10 cellular contexts compared by ENCODE assay signal in genomic region chr17:78474631-78475146, GRCh38.
DNase-seq lines count a peak whose midpoint lies in the region; ATAC-seq and FAIRE-seq lines count a peak whose summit lies in the region.
"Had no signal": no experiment of that assay in that cellular context is flagged by ENCODE, and none has a peak within 500 bp of the region (broad histone marks: within the 10 kb centered on the region; RNA-seq: fewer than 3 reads in every experiment).

No MANE protein-coding gene starts in this region.

- no peak overlapping the region for H3K9ac ChIP-seq in BLaER1

- DNase-seq in GM19239 (ENCODE audit: insufficient read length, low spot score) (peak; percentile 63), midbrain (lab: John Stamatoyannopoulos, UW) (no peak), mesenteric fat pad (ENCODE audit: low spot score) (no peak), NCI-H146 treated with DMSO at 0.1 percent for 48 hours (lab: John Stamatoyannopoulos, UW; ENCODE audit: unreplicated experiment) (no peak)
- DNase-seq in activated naive CD8-positive, alpha-beta T cell treated with anti-CD3 and anti-CD28 coated beads, Interleukin-2, amount 10 ng/mL, durations not matched to agents 7 days and 5 days: no peak
- DNase-seq in activated T-helper 2 cell treated with anti-CD3 and anti-CD28 coated beads, Interferon-gamma antibody, Interleukin-2, Interleukin-4, amounts not matched to agents 10 μg/mL and 5 μg/mL and 100 μg/mL, durations not matched to agents 14 hours and 24 hours and 36 hours (ENCODE audit: low spot score): no peak
- DNase-seq: NCI-H1436 treated with DMSO at 0.1 percent for 48 hours had no signal

- no peaks in the 10 kb centered on the region for H3K36me3 Mint-ChIP-seq in activated naive CD8-positive, alpha-beta T cell treated with anti-CD3 and anti-CD28 coated beads, Interleukin-2, amount 10 ng/mL, durations not matched to agents 7 days and 5 days
- no peaks in the 10 kb centered on the region for H3K36me3 Mint-ChIP-seq in activated T-helper 2 cell treated with anti-CD3 and anti-CD28 coated beads, Interferon-gamma antibody, Interleukin-2, Interleukin-4, amounts not matched to agents 10 μg/mL and 5 μg/mL and 100 μg/mL, durations not matched to agents 14 hours and 24 hours and 36 hours (ENCODE audit: low read depth)
- H3K36me3 Mint-ChIP-seq: naive thymus-derived CD8-positive, alpha-beta T cell had no signal

- H3K4me3 ChIP-seq in BLaER1: no peak overlapping the region

- no peaks in the 10 kb centered on the region for H3K9me3 Mint-ChIP-seq in activated naive CD8-positive, alpha-beta T cell treated with anti-CD3 and anti-CD28 coated beads, Interleukin-2, amount 10 ng/mL, durations not matched to agents 7 days and 5 days
- no peaks in the 10 kb centered on the region for H3K9me3 Mint-ChIP-seq in activated T-helper 2 cell treated with anti-CD3 and anti-CD28 coated beads, Interferon-gamma antibody, Interleukin-2, Interleukin-4, amounts not matched to agents 10 μg/mL and 5 μg/mL and 100 μg/mL, durations not matched to agents 14 hours and 24 hours and 36 hours
- H3K9me3 Mint-ChIP-seq: naive thymus-derived CD8-positive, alpha-beta T cell had no signal

- H3K4me2 ChIP-seq in BLaER1: peak overlapping the region; percentile 81

- H3K27me3 Mint-ChIP-seq in activated naive CD8-positive, alpha-beta T cell treated with anti-CD3 and anti-CD28 coated beads, Interleukin-2, amount 10 ng/mL, durations not matched to agents 7 days and 5 days: peaks cover 3% of the 10 kb centered on the region
- peaks cover 4% of the 10 kb centered on the region for H3K27me3 Mint-ChIP-seq in activated T-helper 2 cell treated with anti-CD3 and anti-CD28 coated beads, Interferon-gamma antibody, Interleukin-2, Interleukin-4, amounts not matched to agents 10 μg/mL and 5 μg/mL and 100 μg/mL, durations not matched to agents 14 hours and 24 hours and 36 hours (ENCODE audit: low read depth)

- ATAC-seq in HG03064 (IDR thresholded peaks at IDR 0.05; ENCODE audit: low read depth, unreplicated experiment): peak; percentile 60
- peak; percentile 45 for ATAC-seq in activated naive CD8-positive, alpha-beta T cell treated with anti-CD3 and anti-CD28 coated beads, Interleukin-2, amount 10 ng/mL, durations not matched to agents 7 days and 5 days (ENCODE audit: low read depth)
- ATAC-seq: naive thymus-derived CD8-positive, alpha-beta T cell had no signal

- FAIRE-seq in GM19239 (lab: Jason Lieb, UNC): peak; percentile 91

- no peak overlapping the region for H3K4me3 Mint-ChIP-seq in activated naive CD8-positive, alpha-beta T cell treated with anti-CD3 and anti-CD28 coated beads, Interleukin-2, amount 10 ng/mL, durations not matched to agents 7 days and 5 days
- no peak overlapping the region for H3K4me3 Mint-ChIP-seq in activated T-helper 2 cell treated with anti-CD3 and anti-CD28 coated beads, Interferon-gamma antibody, Interleukin-2, Interleukin-4, amounts not matched to agents 10 μg/mL and 5 μg/mL and 100 μg/mL, durations not matched to agents 14 hours and 24 hours and 36 hours (ENCODE audit: low read depth)

- peak overlapping the region; percentile 4 for H3K27ac Mint-ChIP-seq in activated naive CD8-positive, alpha-beta T cell treated with anti-CD3 and anti-CD28 coated beads, Interleukin-2, amount 10 ng/mL, durations not matched to agents 7 days and 5 days
- no peak overlapping the region for H3K27ac Mint-ChIP-seq in activated T-helper 2 cell treated with anti-CD3 and anti-CD28 coated beads, Interferon-gamma antibody, Interleukin-2, Interleukin-4, amounts not matched to agents 10 μg/mL and 5 μg/mL and 100 μg/mL, durations not matched to agents 14 hours and 24 hours and 36 hours

- H3K27ac ChIP-seq in BLaER1: peak overlapping the region; percentile 0; the same call in 1 of the 2 replicates

- POLR2A ChIA-PET in activated naive CD8-positive, alpha-beta T cell treated with anti-CD3 and anti-CD28 coated beads, Interleukin-2, amount 10 ng/mL, durations not matched to agents 7 days and 5 days (lab: Charles Lee): no interaction called here

- peaks cover 13% of the 10 kb centered on the region for H3K4me1 Mint-ChIP-seq in activated naive CD8-positive, alpha-beta T cell treated with anti-CD3 and anti-CD28 coated beads, Interleukin-2, amount 10 ng/mL, durations not matched to agents 7 days and 5 days
- no peaks in the 10 kb centered on the region for H3K4me1 Mint-ChIP-seq in activated T-helper 2 cell treated with anti-CD3 and anti-CD28 coated beads, Interferon-gamma antibody, Interleukin-2, Interleukin-4, amounts not matched to agents 10 μg/mL and 5 μg/mL and 100 μg/mL, durations not matched to agents 14 hours and 24 hours and 36 hours (ENCODE audit: low read depth)

- H3K4me1 ChIP-seq in BLaER1: peaks cover 41% of the 10 kb centered on the region

- peaks cover 8% of the 10 kb centered on the region; the same call in 1 of the 2 replicates for H3K27me3 ChIP-seq in BLaER1

- peaks cover 10% of the 10 kb centered on the region; the same call in 1 of the 2 replicates for H3K9me3 ChIP-seq in BLaER1

- no peaks in the 10 kb centered on the region for H4K20me1 ChIP-seq in BLaER1

- intact Hi-C loops in activated T-helper 2 cell treated with anti-CD3 and anti-CD28 coated beads, Interferon-gamma antibody, Interleukin-2, Interleukin-4, amounts not matched to agents 10 μg/mL and 5 μg/mL and 100 μg/mL, durations not matched to agents 14 hours and 24 hours and 36 hours (cut with micrococcal nuclease): no loop called here

- no peaks in the 10 kb centered on the region for H3K36me3 ChIP-seq in BLaER1
